Comparison of ENCODE assay signal across 8 cellular contexts in genomic region chr12:68613209-68613904, GRCh38. TPM values are rescaled to one million over a fixed set of nuclear protein-coding genes. Genes with fewer than 3 reads are reported as not detected.
A peak's percentile ranks its signal among the peaks of the same experiment; 100 is the strongest.
DNase-seq lines count a peak whose midpoint lies in the region; ATAC-seq and TF ChIP-seq lines count a peak whose summit lies in the region.

No MANE protein-coding gene starts in this region.

- CTCF ChIA-PET in activated CD4-positive, alpha-beta T cell treated with anti-CD3 and anti-CD28 coated beads, Interleukin-2, amount 10 ng/mL, durations not matched to agents 7 days and 5 days (lab: Charles Lee), result interaction anchor here (0.8 to 1.8 kb wide), 5 partner anchors 8 to 218 kb away, joined by 3 to 7 read pairs (median 4); no protein-coding TSS in a partner anchor

- H3K4me3 Mint-ChIP-seq in activated CD4-positive, alpha-beta T cell treated with anti-CD3 and anti-CD28 coated beads, Interleukin-2, amount 10 ng/mL, durations not matched to agents 7 days and 5 days, result peak overlapping the region; percentile 93

- peaks cover 57% of the 10 kb centered on the region for H3K4me1 Mint-ChIP-seq in activated CD4-positive, alpha-beta T cell treated with anti-CD3 and anti-CD28 coated beads, Interleukin-2, amount 10 ng/mL, durations not matched to agents 7 days and 5 days

- 61 to 73% (median 67%) methylated on average over 18 of the region's 18 CpGs for WGBS in spleen, 5 donors

- in situ Hi-C loops in KBM-7 (cut with MboI; ENCODE audit: low pct_unique_long_range_greater_than_20kb, low sequenced_read_pairs), result no loop called here

- H3K4me3 ChIP-seq in GM12865 (ENCODE audit: low read depth, low read length) (peak overlapping the region; percentile 79), spleen (peak overlapping the region; percentile 58 to 81 (median 68))

- DNase-seq in GM12865 (ENCODE audit: low read depth), result peak; percentile 35
- peak; percentile 58 for DNase-seq in activated CD4-positive, alpha-beta T cell treated with anti-CD3 and anti-CD28 coated beads, Interleukin-2, amount 10 ng/mL, durations not matched to agents 7 days and 5 days
- DNase-seq in erythroblast (lab: John Stamatoyannopoulos, UW), result peak; percentile 22 to 37
- DNase-seq in spleen, result no peak
- DNase-seq in NK-92 (lab: John Stamatoyannopoulos, UW; ENCODE audit: unreplicated experiment), result no peak
- DNase-seq in NCI-H526 treated with DMSO at 0.1 percent for 48 hours (lab: John Stamatoyannopoulos, UW), result no peak
- no peak for DNase-seq in KBM-7

- no peaks in the 10 kb centered on the region for H3K9me3 ChIP-seq in spleen

- no peaks in the 10 kb centered on the region for H3K27me3 Mint-ChIP-seq in activated CD4-positive, alpha-beta T cell treated with anti-CD3 and anti-CD28 coated beads, Interleukin-2, amount 10 ng/mL, durations not matched to agents 7 days and 5 days

- H3K36me3 ChIP-seq in spleen, result peaks cover 0 to 26% (median 0%) of the 10 kb centered on the region in 6 donors

- TF ChIP-seq CTCF in GM12865 (IDR thresholded peaks at IDR 0.05; ENCODE audit: insufficient read depth, low read depth, low read length, missing control alignments) (no peak), spleen (IDR thresholded peaks at IDR 0.05 in 8 of 11, conservative IDR thresholded peaks at IDR 0.05 in 3 of 11) (no peak)

- no peaks in the 10 kb centered on the region for H3K27me3 ChIP-seq in spleen (replicated peaks in 1 of 7)

- POLR2A ChIA-PET in activated CD4-positive, alpha-beta T cell treated with anti-CD3 and anti-CD28 coated beads, Interleukin-2, amount 10 ng/mL, durations not matched to agents 7 days and 5 days (lab: Charles Lee), result no interaction called here

- no peaks in the 10 kb centered on the region for H3K9me3 Mint-ChIP-seq in activated CD4-positive, alpha-beta T cell treated with anti-CD3 and anti-CD28 coated beads, Interleukin-2, amount 10 ng/mL, durations not matched to agents 7 days and 5 days

- no peak for ATAC-seq in HG03442 (IDR thresholded peaks at IDR 0.05; ENCODE audit: unreplicated experiment)

- TF ChIP-seq POLR2A in erythroblast (IDR thresholded peaks at IDR 0.05; ENCODE audit: low read length) (no peak), spleen (IDR thresholded peaks at IDR 0.05) (no peak)

- H3K27ac ChIP-seq in spleen, result peak overlapping the region; percentile 94 to 99 (median 98)

- intact Hi-C loops in spleen (cut with DNase I; ENCODE audit: low total_unique reads), result loop anchor here (5.0 kb wide), 1 partner anchor 74 kb away; the partner anchor contains the start of gene NUP107

- peak overlapping the region; percentile 97 for H3K27ac Mint-ChIP-seq in activated CD4-positive, alpha-beta T cell treated with anti-CD3 and anti-CD28 coated beads, Interleukin-2, amount 10 ng/mL, durations not matched to agents 7 days and 5 days

- peaks cover 48 to 85% (median 71%) of the 10 kb centered on the region in 6 donors for H3K4me1 ChIP-seq in spleen

- peaks cover 47% of the 10 kb centered on the region for H3K36me3 Mint-ChIP-seq in activated CD4-positive, alpha-beta T cell treated with anti-CD3 and anti-CD28 coated beads, Interleukin-2, amount 10 ng/mL, durations not matched to agents 7 days and 5 days (ENCODE audit: low read depth)

RNA-seq across cellular contexts. Expression of gene RAP1B, which starts 2.7 kb away (rescaled TPM):
- total RNA-seq in activated CD4-positive, alpha-beta T cell treated with anti-CD3 and anti-CD28 coated beads, Interleukin-2, amount 10 ng/mL, durations not matched to agents 7 days and 5 days, result 100 to 1,000 TPM; 223 to 284 TPM
- 100 to 1,000 TPM; 178 to 321 (median 249) TPM for total RNA-seq in spleen
- polyA plus RNA-seq in spleen, result 100 to 1,000 TPM; 107 to 157 (median 132) TPM

Comparison
In these comparisons a context has a peak if more than half of its experiments do, and no peak if none do; other contexts are left out.
1. DNase-seq: peak in GM12865 (single experiment), activated CD4-positive, alpha-beta T cell treated with anti-CD3 and anti-CD28 coated beads, Interleukin-2, amount 10 ng/mL, durations not matched to agents 7 days and 5 days (single experiment) and erythroblast (2 of 2); none in spleen (single experiment), NK-92 (single experiment), NCI-H526 treated with DMSO at 0.1 percent for 48 hours (single experiment) and KBM-7 (single experiment).